ENCODE assay signal across 8 cellular contexts in genomic region chr19:42277821-42278809, GRCh38. TPM values are rescaled to one million over a fixed set of nuclear protein-coding genes. Genes with fewer than 3 reads are reported as not detected.
DNase-seq lines count a peak whose midpoint lies in the region; ATAC-seq and TF ChIP-seq lines count a peak whose summit lies in the region.

No MANE protein-coding gene starts in this region.

- H3K36me3 ChIP-seq in muscle layer of duodenum (ENCODE audit: control insufficient read depth in 1 of 2, insufficient read depth in 2 of 2, low read length in 2 of 2), result peaks cover 6 to 27% of the 10 kb centered on the region in 2 donors

- H3K27ac Mint-ChIP-seq in activated T-cell treated with anti-CD3 and anti-CD28 coated beads, Interleukin-2, amount 50 U/mL, for 72 hours, result no peak overlapping the region

- no peak for TF ChIP-seq CTCF in AG04449 (IDR thresholded peaks at IDR 0.05; ENCODE audit: insufficient read depth, low read length, missing control alignments)

- peaks cover 50% of the 10 kb centered on the region for H3K4me1 Mint-ChIP-seq in activated T-cell treated with anti-CD3 and anti-CD28 coated beads, Interleukin-2, amount 50 U/mL, for 72 hours (ENCODE audit: low read depth)

- H3K4me3 ChIP-seq in AG04449 (ENCODE audit: low read depth, low read length) (peak overlapping the region; percentile 3; the same call in 1 of the 2 replicates), muscle layer of duodenum (ENCODE audit: low read depth in 1 of 2, low read length in 2 of 2) (peak overlapping the region in 1 of 2 donors; percentile 91)

- DNase-seq in AG04449 (ENCODE audit: low read depth, low spot score), result no peak
- DNase-seq in KBM-7, result peak; percentile 29
- no peak for DNase-seq in 8988T
- no peak for DNase-seq in activated T-cell treated with anti-CD3 and anti-CD28 coated beads, Interleukin-2, amount 50 U/mL, for 72 hours

- no peaks in the 10 kb centered on the region for H3K9me3 Mint-ChIP-seq in activated T-cell treated with anti-CD3 and anti-CD28 coated beads, Interleukin-2, amount 50 U/mL, for 72 hours

- in situ Hi-C loops in KBM-7 (cut with MboI; ENCODE audit: low pct_unique_long_range_greater_than_20kb, low sequenced_read_pairs), result no loop called here

- H3K27me3 Mint-ChIP-seq in activated T-cell treated with anti-CD3 and anti-CD28 coated beads, Interleukin-2, amount 50 U/mL, for 72 hours (ENCODE audit: low read depth), result no peaks in the 10 kb centered on the region

- POLR2A ChIA-PET in AG04449 (lab: Yijun Ruan, JAX), result interaction anchor here (1.1 to 4.5 kb wide), 4 partner anchors 8 to 35 kb away, joined by 3 to 20 read pairs (median 14); partner anchors contain the start of gene GSK3A

- CTCF ChIA-PET in AG04449 (lab: Yijun Ruan, JAX), result interaction anchor here (0.7 to 7.4 kb wide), 15 partner anchors 8 to 176 kb away, joined by 3 to 255 read pairs (median 7); partner anchors contain the start of genes CIC, ERF, GSK3A and ZNF526

- H3K36me3 Mint-ChIP-seq in activated T-cell treated with anti-CD3 and anti-CD28 coated beads, Interleukin-2, amount 50 U/mL, for 72 hours (ENCODE audit: insufficient read depth in 2 of 2), result peaks cover 2 to 12% of the 10 kb centered on the region in 2 donors

- H3K4me1 ChIP-seq in muscle layer of duodenum (ENCODE audit: control insufficient read depth in 1 of 2, insufficient read depth in 2 of 2, low read length in 2 of 2), result peaks cover 39 to 67% of the 10 kb centered on the region in 2 donors

- peak overlapping the region in 1 of 2 donors; percentile 2 for H3K4me3 Mint-ChIP-seq in activated T-cell treated with anti-CD3 and anti-CD28 coated beads, Interleukin-2, amount 50 U/mL, for 72 hours

- no peaks in the 10 kb centered on the region for H3K27me3 ChIP-seq in muscle layer of duodenum (ENCODE audit: low read depth, low read length)

- ATAC-seq in HG02623 (IDR thresholded peaks at IDR 0.05; ENCODE audit: unreplicated experiment), result no peak
- ATAC-seq in HG02938 (IDR thresholded peaks at IDR 0.05; ENCODE audit: unreplicated experiment), result no peak
- no peak for ATAC-seq in activated T-cell treated with anti-CD3 and anti-CD28 coated beads, Interleukin-2, amount 50 U/mL, for 72 hours (replicated peaks in 1 of 2)

- peak overlapping the region; percentile 99 for H3K27ac ChIP-seq in cingulate gyrus (ENCODE audit: low read depth, low read length)
- H3K27ac ChIP-seq in muscle layer of duodenum (ENCODE audit: low read length), result peak overlapping the region; percentile 63

- no peaks in the 10 kb centered on the region for H3K9me3 ChIP-seq in muscle layer of duodenum (ENCODE audit: control insufficient read depth in 1 of 2, low read length in 2 of 2)

RNA-seq across cellular contexts. Expression of gene CIC, which starts 9.1 kb away (rescaled TPM):
- 10 to 100 TPM; 90.1 to 95.0 TPM for total RNA-seq in activated T-cell treated with anti-CD3 and anti-CD28 coated beads, Interleukin-2, amount 50 U/mL, for 72 hours

RNA-seq across cellular contexts. Expression of gene ERF, which starts 23.2 kb away (rescaled TPM):
- 10 to 100 TPM; 65.7 to 75.6 TPM for total RNA-seq in activated T-cell treated with anti-CD3 and anti-CD28 coated beads, Interleukin-2, amount 50 U/mL, for 72 hours

RNA-seq across cellular contexts. Expression of gene PRR19, which starts 23.8 kb away (rescaled TPM):
- under 1 TPM; 0.29 to 0.86 TPM for total RNA-seq in activated T-cell treated with anti-CD3 and anti-CD28 coated beads, Interleukin-2, amount 50 U/mL, for 72 hours

RNA-seq across cellular contexts. Expression of gene PAFAH1B3, which starts 24.3 kb away (rescaled TPM):
- total RNA-seq in activated T-cell treated with anti-CD3 and anti-CD28 coated beads, Interleukin-2, amount 50 U/mL, for 72 hours, result 10 to 100 TPM; 36.7 to 37.6 TPM

RNA-seq across cellular contexts. Expression of gene TMEM145, which starts 35.0 kb away (rescaled TPM):
- total RNA-seq in activated T-cell treated with anti-CD3 and anti-CD28 coated beads, Interleukin-2, amount 50 U/mL, for 72 hours, result 1 to 10 TPM in 1 of 2 donors, under 1 TPM in 1; 0.67 to 1.6 TPM
